Comparison of ENCODE assay signal across 13 cellular contexts in the genomic region with DNA sequence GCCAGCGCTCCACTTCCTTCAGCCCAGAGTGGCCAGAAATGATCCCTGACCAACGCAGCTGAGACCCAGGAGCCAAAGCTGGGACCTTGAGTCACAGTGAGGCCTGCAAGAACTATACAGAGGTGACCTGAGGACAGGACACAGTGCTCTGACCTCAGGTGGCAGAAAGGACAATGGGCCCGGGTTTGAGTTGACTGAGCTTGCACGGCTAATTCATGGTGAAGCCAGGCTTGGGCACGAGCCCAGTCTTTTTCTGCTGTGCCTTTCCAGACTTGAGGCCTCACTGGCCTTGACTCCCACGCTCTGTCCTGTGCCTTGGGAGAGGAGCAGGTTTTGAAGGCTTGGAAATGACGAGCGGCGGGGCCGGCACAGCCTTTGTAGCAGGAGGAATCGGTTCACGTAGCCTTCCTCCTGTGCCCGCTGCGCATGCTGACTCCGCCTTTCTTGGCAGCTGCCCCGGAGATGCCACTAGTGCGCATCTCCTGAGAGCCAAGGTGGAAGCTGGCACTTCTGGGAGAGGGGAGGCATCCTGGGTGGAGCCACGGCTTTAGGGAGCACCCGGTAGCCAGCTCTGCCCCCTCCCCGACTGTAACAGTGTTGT. TPM values are rescaled to one million over a fixed set of nuclear protein-coding genes. Genes with fewer than 3 reads are reported as not detected.
DNase-seq lines count a peak whose midpoint lies in the region; ATAC-seq and TF ChIP-seq lines count a peak whose summit lies in the region.
"Had no signal": no experiment of that assay in that cellular context is flagged by ENCODE, and none has a peak within 500 bp of the region (broad histone marks: within the 10 kb centered on the region; RNA-seq: fewer than 3 reads in every experiment).

No MANE protein-coding gene starts in this region.

- peaks cover 4% of the 10 kb centered on the region for H3K27me3 Mint-ChIP-seq in nephron (ENCODE audit: low read depth)
- H3K27me3 Mint-ChIP-seq in activated naive CD4-positive, alpha-beta T cell treated with anti-CD3 and anti-CD28 coated beads, Interleukin-2, amount 10 ng/mL, durations not matched to agents 7 days and 5 days = no peaks in the 10 kb centered on the region
- no peaks in the 10 kb centered on the region for H3K27me3 Mint-ChIP-seq in activated CD4-positive, alpha-beta T cell treated with anti-CD3 and anti-CD28 coated beads, Interleukin-2, amount 10 ng/mL, durations not matched to agents 24 days and 14 days

- H3K36me3 Mint-ChIP-seq in nephron (ENCODE audit: low read depth) = peaks cover 60% of the 10 kb centered on the region
- H3K36me3 Mint-ChIP-seq in activated naive CD4-positive, alpha-beta T cell treated with anti-CD3 and anti-CD28 coated beads, Interleukin-2, amount 10 ng/mL, durations not matched to agents 7 days and 5 days = peaks cover 35% of the 10 kb centered on the region
- H3K36me3 Mint-ChIP-seq in activated CD4-positive, alpha-beta T cell treated with anti-CD3 and anti-CD28 coated beads, Interleukin-2, amount 10 ng/mL, durations not matched to agents 24 days and 14 days (ENCODE audit: low read depth) = peaks cover 43% of the 10 kb centered on the region

- peak overlapping the region; percentile 52 for H3K27ac ChIP-seq in C4-2B
- H3K27ac ChIP-seq: BLaER1 treated with 17β-estradiol and CSF1 and Interleukin-3, amounts not matched to agents 10 nM and 100 nM; Peyer's patch had no signal

- DNase-seq in NCI-H446 treated with DMSO at 0.1 percent for 48 hours (lab: John Stamatoyannopoulos, UW) (peak; percentile 48), fibroblast of pulmonary artery (ENCODE audit: low read depth) (peak; percentile 53)
- DNase-seq in activated naive CD4-positive, alpha-beta T cell treated with anti-CD3 and anti-CD28 coated beads, Interleukin-2, amount 10 ng/mL, durations not matched to agents 7 days and 5 days = no peak
- no peak for DNase-seq in activated CD4-positive, alpha-beta T cell treated with anti-CD3 and anti-CD28 coated beads, Interleukin-2, amount 10 ng/mL, durations not matched to agents 24 days and 14 days
- DNase-seq: cortex of kidney; mesendoderm; stimulated activated CD4-positive, alpha-beta T cell treated with anti-CD3 and anti-CD28 coated beads, Interleukin-2, amount 100 ng/mL, for 48 hours had no signal

- H3K4me3 ChIP-seq in fibroblast of pulmonary artery (replicated peaks; ENCODE audit: low read depth, low read length) = no peak overlapping the region
- H3K4me3 ChIP-seq: BLaER1 treated with 17β-estradiol and CSF1 and Interleukin-3, amounts not matched to agents 10 nM and 100 nM; Peyer's patch had no signal

- no peak overlapping the region for H3K4me3 Mint-ChIP-seq in nephron
- no peak overlapping the region for H3K4me3 Mint-ChIP-seq in activated naive CD4-positive, alpha-beta T cell treated with anti-CD3 and anti-CD28 coated beads, Interleukin-2, amount 10 ng/mL, durations not matched to agents 7 days and 5 days
- H3K4me3 Mint-ChIP-seq in activated CD4-positive, alpha-beta T cell treated with anti-CD3 and anti-CD28 coated beads, Interleukin-2, amount 10 ng/mL, durations not matched to agents 24 days and 14 days = no peak overlapping the region

- H3K9me3 Mint-ChIP-seq in nephron = no peaks in the 10 kb centered on the region
- H3K9me3 Mint-ChIP-seq in activated naive CD4-positive, alpha-beta T cell treated with anti-CD3 and anti-CD28 coated beads, Interleukin-2, amount 10 ng/mL, durations not matched to agents 7 days and 5 days = no peaks in the 10 kb centered on the region
- H3K9me3 Mint-ChIP-seq in activated CD4-positive, alpha-beta T cell treated with anti-CD3 and anti-CD28 coated beads, Interleukin-2, amount 10 ng/mL, durations not matched to agents 24 days and 14 days = no peaks in the 10 kb centered on the region

- H3K4me1 Mint-ChIP-seq in nephron = peaks cover 44% of the 10 kb centered on the region
- no peaks in the 10 kb centered on the region for H3K4me1 Mint-ChIP-seq in activated naive CD4-positive, alpha-beta T cell treated with anti-CD3 and anti-CD28 coated beads, Interleukin-2, amount 10 ng/mL, durations not matched to agents 7 days and 5 days
- no peaks in the 10 kb centered on the region for H3K4me1 Mint-ChIP-seq in activated CD4-positive, alpha-beta T cell treated with anti-CD3 and anti-CD28 coated beads, Interleukin-2, amount 10 ng/mL, durations not matched to agents 24 days and 14 days

- H3K27ac Mint-ChIP-seq in nephron = peak overlapping the region in 2 of 3 experiments; percentile 32 to 46
- H3K27ac Mint-ChIP-seq in activated naive CD4-positive, alpha-beta T cell treated with anti-CD3 and anti-CD28 coated beads, Interleukin-2, amount 10 ng/mL, durations not matched to agents 7 days and 5 days = no peak overlapping the region
- no peak overlapping the region for H3K27ac Mint-ChIP-seq in activated CD4-positive, alpha-beta T cell treated with anti-CD3 and anti-CD28 coated beads, Interleukin-2, amount 10 ng/mL, durations not matched to agents 24 days and 14 days

- intact Hi-C loops in activated CD4-positive, alpha-beta T cell treated with anti-CD3 and anti-CD28 coated beads, Interleukin-2, amount 10 ng/mL, durations not matched to agents 24 days and 14 days (cut with micrococcal nuclease) = no loop called here

- CTCF ChIA-PET in activated naive CD4-positive, alpha-beta T cell treated with anti-CD3 and anti-CD28 coated beads, Interleukin-2, amount 10 ng/mL, durations not matched to agents 7 days and 5 days (lab: Charles Lee) = no interaction called here

- TF ChIP-seq CTCF in C4-2B (conservative IDR thresholded peaks at IDR 0.05) (no peak), fibroblast of pulmonary artery (IDR thresholded peaks at IDR 0.05; ENCODE audit: low read length, missing control alignments) (no peak), nephron (IDR thresholded peaks at IDR 0.05; ENCODE audit: unreplicated experiment in 3 of 3) (no peak)

- ATAC-seq in HG02571 (IDR thresholded peaks at IDR 0.05; ENCODE audit: unreplicated experiment) = no peak
- no peak for ATAC-seq in HG03520 (IDR thresholded peaks at IDR 0.05; ENCODE audit: unreplicated experiment)

RNA-seq across cellular contexts. Expression of a gene that starts 34.9 kb away (rescaled TPM):
- 72.8 and 74.3 TPM in 2 replicates for total RNA-seq in activated CD4-positive, alpha-beta T cell treated with anti-CD3 and anti-CD28 coated beads, Interleukin-2, amount 10 ng/mL, durations not matched to agents 24 days and 14 days

Comparison
In these comparisons a context has a peak if more than half of its experiments do, and no peak if none do; other contexts are left out.
1. DNase-seq: peak in NCI-H446 treated with DMSO at 0.1 percent for 48 hours (single experiment) and fibroblast of pulmonary artery (single experiment); none in activated naive CD4-positive, alpha-beta T cell treated with anti-CD3 and anti-CD28 coated beads, Interleukin-2, amount 10 ng/mL, durations not matched to agents 7 days and 5 days (single experiment) and activated CD4-positive, alpha-beta T cell treated with anti-CD3 and anti-CD28 coated beads, Interleukin-2, amount 10 ng/mL, durations not matched to agents 24 days and 14 days (single experiment).
2. H3K27ac Mint-ChIP-seq: peak in nephron (2 of 3); none in activated naive CD4-positive, alpha-beta T cell treated with anti-CD3 and anti-CD28 coated beads, Interleukin-2, amount 10 ng/mL, durations not matched to agents 7 days and 5 days (single experiment) and activated CD4-positive, alpha-beta T cell treated with anti-CD3 and anti-CD28 coated beads, Interleukin-2, amount 10 ng/mL, durations not matched to agents 24 days and 14 days (single experiment).